24 cellular contexts compared by ENCODE assay signal in the genomic region with DNA sequence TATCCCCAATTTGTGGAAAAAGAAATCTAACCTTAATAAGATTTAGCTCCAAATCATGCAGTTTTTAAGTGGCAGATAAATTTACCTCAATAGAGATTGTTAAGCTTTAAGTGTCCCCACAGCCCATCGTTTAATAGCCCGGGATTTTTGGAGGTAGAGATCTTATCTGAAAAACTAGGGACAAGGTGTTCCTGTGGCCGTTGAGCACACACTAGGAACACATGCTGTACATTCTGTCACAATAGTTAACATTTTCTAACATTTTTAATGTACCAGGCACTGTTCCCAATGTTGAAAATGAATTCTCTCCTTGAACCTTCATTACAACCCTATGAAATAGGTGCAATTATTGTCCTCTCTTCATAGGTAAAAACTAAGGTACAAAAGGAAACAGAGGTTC.
"Had no signal": no experiment of that assay in that cellular context is flagged by ENCODE, and none has a peak within 500 bp of the region (broad histone marks: within the 10 kb centered on the region; RNA-seq: fewer than 3 reads in every experiment).

No MANE protein-coding gene starts in this region.

- H3K4me3 ChIP-seq: colonic mucosa, coronary artery, dorsolateral prefrontal cortex, esophagus muscularis mucosa, esophagus squamous epithelium, gastrocnemius medialis, gastroesophageal sphincter, heart left ventricle, heart right ventricle had no signal

- H3K27me3 ChIP-seq: colonic mucosa, esophagus squamous epithelium, gastrocnemius medialis had no signal

- H3K4me1 ChIP-seq: colonic mucosa, esophagus muscularis mucosa, esophagus squamous epithelium, gastrocnemius medialis, gastroesophageal sphincter, heart left ventricle, heart right ventricle had no signal

- ATAC-seq: effector memory CD8-positive, alpha-beta T cell; esophagus mucosa; foreskin keratinocyte; gastrocnemius medialis; gastroesophageal sphincter; heart left ventricle; heart right ventricle had no signal

- H3K27ac ChIP-seq: colonic mucosa, coronary artery, dorsolateral prefrontal cortex, epithelial cell of prostate, esophagus muscularis mucosa, esophagus squamous epithelium, foreskin keratinocyte, gastrocnemius medialis, gastroesophageal sphincter, heart left ventricle, heart right ventricle had no signal

- H3K9me3 ChIP-seq: colonic mucosa, esophagus muscularis mucosa, esophagus squamous epithelium, gastrocnemius medialis, gastroesophageal sphincter, heart left ventricle, heart right ventricle had no signal

- DNase-seq: colonic mucosa; cortex of kidney; dermis blood vessel endothelial cell; dorsolateral prefrontal cortex; effector CD4-positive, alpha-beta T cell; effector CD8-positive, alpha-beta T cell; effector memory CD4-positive, alpha-beta T cell; effector memory CD8-positive, alpha-beta T cell; endodermal cell; erythroblast; esophagus squamous epithelium; foreskin fibroblast; foreskin keratinocyte; foreskin melanocyte; gastrocnemius medialis; glutamatergic neuron; head of caudate nucleus; heart left ventricle; heart right ventricle had no signal

- H3K36me3 ChIP-seq: colonic mucosa, esophagus muscularis mucosa, esophagus squamous epithelium, gastrocnemius medialis, gastroesophageal sphincter, heart left ventricle, heart right ventricle had no signal
